Comparison of ENCODE assay signal across 27 cellular contexts in the genomic region with DNA sequence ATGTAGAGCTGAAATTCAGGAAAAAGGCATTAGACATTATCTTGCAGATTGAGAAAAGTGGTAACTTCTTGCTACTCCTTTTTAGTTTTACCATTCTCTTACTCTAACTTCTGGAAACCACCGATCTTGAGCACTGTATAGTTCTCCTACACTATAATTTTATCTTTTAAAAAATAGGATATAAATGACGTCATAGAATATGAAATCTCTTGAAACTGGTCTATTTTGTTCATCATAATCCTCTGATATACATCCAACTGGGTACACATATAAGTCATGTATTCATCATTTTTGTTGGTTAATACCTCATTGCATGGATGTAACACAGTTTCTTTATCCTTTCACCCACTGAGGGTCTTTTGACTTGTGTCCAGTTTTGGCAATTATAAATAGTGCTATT.
"Had no signal": no experiment of that assay in that cellular context is flagged by ENCODE, and none has a peak within 500 bp of the region (broad histone marks: within the 10 kb centered on the region; RNA-seq: fewer than 3 reads in every experiment).

No MANE protein-coding gene starts in this region.

- H3K4me3 ChIP-seq: stomach, suprapubic skin, testis, thoracic aorta, thyroid gland, tibial artery, tibial nerve, transverse colon, upper lobe of left lung, upper lobe of right lung, uterus, vagina had no signal

- ATAC-seq: stimulated activated effector memory CD8-positive, alpha-beta T cell treated with anti-CD3 and anti-CD28 coated beads, Interleukin-12 subunit alpha, Interleukin-12 subunit beta, amount 100 ng/mL, for 72 hours; stimulated activated memory B cell treated with anti-CD40 and anti-IgM and Interleukin-4, amounts not matched to agents 10 μg/mL and 1 μg/mL and 100 μg/mL, for 72 hours; stimulated activated naive B cell treated with anti-CD40 and anti-IgM and Interleukin-4, amounts not matched to agents 10 μg/mL and 1 μg/mL and 100 μg/mL, for 72 hours; stimulated activated naive CD8-positive, alpha-beta T cell treated with anti-CD3 and anti-CD28 coated beads, Interleukin-15, amount 100 ng/mL, for 72 hours; stimulated activated naive CD8-positive, alpha-beta T cell treated with anti-CD3 and anti-CD28 coated beads, Interleukin-15, Interleukin-2, amounts not matched to agents 100 U/mL and 50 U/mL, for 24 hours; upper lobe of right lung had no signal

- H3K27me3 ChIP-seq: stomach, suprapubic skin, testis, thyroid gland, tibial artery, tibial nerve, transverse colon, upper lobe of left lung, upper lobe of right lung, uterus, vagina had no signal

- H3K9me3 ChIP-seq: suprapubic skin, testis, thoracic aorta, thyroid gland, tibial artery, tibial nerve, transverse colon, upper lobe of right lung, uterus, vagina had no signal

- H3K4me1 ChIP-seq: stomach, suprapubic skin, testis, thyroid gland, tibial artery, tibial nerve, transverse colon, upper lobe of left lung, upper lobe of right lung, uterus, vagina had no signal

- FAIRE-seq: urothelium cell line had no signal

- DNase-seq: stimulated activated CD4-positive, alpha-beta T cell treated with anti-CD3 and anti-CD28 coated beads, Interleukin-2, amount 100 ng/mL, for 48 hours; stimulated activated CD4-positive, alpha-beta T cell treated with anti-CD3 and anti-CD28 coated beads, Interleukin-4, amount 100 ng/mL, for 1 hour; stimulated activated CD4-positive, alpha-beta T cell treated with anti-CD3 and anti-CD28 coated beads, Interleukin-4, amount 100 ng/mL, for 24 hours; stimulated activated CD4-positive, alpha-beta T cell treated with anti-CD3 and anti-CD28 coated beads, Interleukin-4, amount 100 ng/mL, for 4 hours; stimulated activated CD8-positive, alpha-beta memory T cell treated with anti-CD3 and anti-CD28 coated beads, Interleukin-4, amount 100 ng/mL, for 48 hours; stimulated activated naive B cell treated with anti-CD40 and anti-IgM and Interleukin-4, amounts not matched to agents 10 μg/mL and 1 μg/mL and 100 μg/mL, for 72 hours; stimulated activated naive CD4-positive, alpha-beta T cell; stimulated activated naive CD4-positive, alpha-beta T cell treated with Interleukin-2 at 50 U/mL for 16 hours; stimulated activated naive CD8-positive, alpha-beta T cell treated with anti-CD3 and anti-CD28 coated beads, Interleukin-15, amount 100 ng/mL, for 72 hours; stimulated activated naive CD8-positive, alpha-beta T cell treated with anti-CD3 and anti-CD28 coated beads, Interleukin-15, Interleukin-2, amounts not matched to agents 100 U/mL and 50 U/mL, for 24 hours; stomach; substantia nigra; testis; thyroid gland; tibial artery; transverse colon; trophoblast cell; upper lobe of left lung; upper lobe of right lung; uterus had no signal

- H3K27ac ChIP-seq: stomach, suprapubic skin, testis, thoracic aorta, thyroid gland, tibial artery, tibial nerve, transverse colon, upper lobe of left lung, upper lobe of right lung, uterus, vagina had no signal

- H3K36me3 ChIP-seq: stomach, suprapubic skin, thoracic aorta, thyroid gland, tibial artery, tibial nerve, transverse colon, upper lobe of left lung, upper lobe of right lung, uterus, vagina had no signal
